ENCODE assay signal across 21 cellular contexts in the genomic region with DNA sequence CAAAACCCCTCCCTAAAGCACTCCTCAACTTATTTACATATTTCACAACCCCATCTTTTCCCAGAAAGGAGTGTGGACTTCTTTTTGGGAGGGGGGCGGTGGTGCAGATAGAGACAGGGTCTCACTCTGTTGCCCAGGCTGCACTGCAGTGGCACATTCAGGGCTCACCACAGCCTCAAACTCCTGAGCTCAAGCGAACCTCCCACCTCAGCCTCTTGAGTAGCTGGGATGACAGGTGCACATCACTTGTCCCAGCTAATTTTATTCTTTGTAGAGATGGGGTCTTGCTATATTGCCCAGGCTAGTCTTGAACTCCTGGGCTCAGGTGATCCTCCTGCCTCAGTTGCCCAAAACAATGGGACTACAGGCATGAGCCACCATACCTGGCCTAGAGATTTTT.
"Had no signal": no experiment of that assay in that cellular context is flagged by ENCODE, and none has a peak within 500 bp of the region (broad histone marks: within the 10 kb centered on the region; RNA-seq: fewer than 3 reads in every experiment).

No MANE protein-coding gene starts in this region.

- H3K27ac ChIP-seq: SJSA1, SK-N-MC had no signal

- H3K36me3 ChIP-seq: SJSA1 had no signal

- H3K4me1 ChIP-seq: SJSA1 had no signal

- H3K9me3 ChIP-seq: SJSA1 had no signal

- DNase-seq: IMR-90, Karpas-422, KG1, MM.1S, NCI-H1092 treated with DMSO at 0.1 percent for 48 hours, NCI-H1436, NCI-H187, NCI-H2029, NCI-H2081 treated with DMSO at 0.1 percent for 48 hours, NCI-H2171, NCI-H446, NCI-H510A, NCI-H524 treated with DMSO at 0.1 percent for 48 hours, NCI-H69, NCI-H774, Right ventricle myocardium superior, RPMI8226, SIG-M5 had no signal

- H3K27me3 ChIP-seq: SJSA1 had no signal

- FAIRE-seq: RCC 7860 had no signal

- H3K4me3 ChIP-seq: SJSA1, SK-N-MC had no signal
